ENCODE assay signal across 27 cellular contexts in genomic region chr22:27132400-27132799, GRCh38.
DNase-seq lines count a peak whose midpoint lies in the region; ATAC-seq, FAIRE-seq and TF ChIP-seq lines count a peak whose summit lies in the region.
"Had no signal": no experiment of that assay in that cellular context is flagged by ENCODE, and none has a peak within 500 bp of the region (broad histone marks: within the 10 kb centered on the region; RNA-seq: fewer than 3 reads in every experiment).

No MANE protein-coding gene starts in this region.

- DNase-seq in A549 (ENCODE audit: low read depth in 1 of 2, low spot score in 1 of 2) (no peak), CD14-positive monocyte (ENCODE audit: low spot score) (no peak), WERI-Rb-1 (no peak), chondrocyte (ENCODE audit: low spot score) (no peak), NCI-H526 treated with DMSO at 0.1 percent for 48 hours (lab: John Stamatoyannopoulos, UW) (no peak), nephron progenitor cell (no peak)
- no peak for DNase-seq in activated CD4-positive, alpha-beta memory T cell treated with anti-CD3 and anti-CD28 coated beads for 36 hours
- DNase-seq: AML-193; DMS153; DND-41; GM23248; H7; MG63; NCI-H1105 treated with DMSO at 0.1 percent for 48 hours; NCI-H2029; NCI-H446; NCI-H524 treated with DMSO at 0.1 percent for 48 hours; NCI-H82; NK-92 treated with Interleukin-12 subunit alpha and Interleukin-12 subunit beta, amount 100 ng/mL, for 24 hours; PC-3; SJCRH30 had no signal

- H3K9me3 ChIP-seq in A549 (peaks cover 10% of the 10 kb centered on the region; the same call in 1 of the 3 replicates), WERI-Rb-1 (ENCODE audit: severe bottlenecking) (peaks cover 4% of the 10 kb centered on the region)
- H3K9me3 ChIP-seq: SJCRH30 had no signal

- no peak for ATAC-seq in A549
- ATAC-seq: PC-3, Right ventricle myocardium inferior, SK-N-SH treated with all-trans-retinoic acid at 6 μM for 48 hours had no signal

- H3K4me1 Mint-ChIP-seq in CD14-positive monocyte (peaks cover 82% of the 10 kb centered on the region), chondrocyte (ENCODE audit: low read depth) (peaks cover 81% of the 10 kb centered on the region), nephron progenitor cell (peaks cover 20% of the 10 kb centered on the region)
- no peaks in the 10 kb centered on the region for H3K4me1 Mint-ChIP-seq in activated CD4-positive, alpha-beta memory T cell treated with anti-CD3 and anti-CD28 coated beads for 36 hours (ENCODE audit: low read depth)

- no peak for TF ChIP-seq EP300 in A549 (IDR thresholded peaks at IDR 0.05)

- H3K27ac ChIP-seq in A549 (peak overlapping the region; percentile 87 to 90), WERI-Rb-1 (no peak overlapping the region)
- H3K27ac ChIP-seq: C4-2B, HL-60, SJCRH30 had no signal

- H3K36me3 ChIP-seq in WERI-Rb-1 = no peaks in the 10 kb centered on the region
- H3K36me3 ChIP-seq: MG63, SJCRH30 had no signal

- no peak for TF ChIP-seq POLR2A in A549 (IDR thresholded peaks at IDR 0.05; ENCODE audit: low read length)

- TF ChIP-seq CTCF in A549 (IDR thresholded peaks at IDR 0.05) = no peak
- TF ChIP-seq CTCF in CD14-positive monocyte (IDR thresholded peaks at IDR 0.05) = no peak
- peak; percentile 16; the same call in 1 of the 2 replicates for TF ChIP-seq CTCF in WERI-Rb-1 (IDR thresholded peaks at IDR 0.05; ENCODE audit: low read depth, low read length)
- TF ChIP-seq CTCF in chondrocyte (IDR thresholded peaks at IDR 0.05) = no peak
- TF ChIP-seq CTCF in nephron progenitor cell (IDR thresholded peaks at IDR 0.05) = no peak

- H3K36me3 Mint-ChIP-seq in CD14-positive monocyte (peaks cover 6 to 8% of the 10 kb centered on the region in 2 donors), chondrocyte (ENCODE audit: low read depth) (no peaks in the 10 kb centered on the region), nephron progenitor cell (ENCODE audit: low read depth) (no peaks in the 10 kb centered on the region)
- no peaks in the 10 kb centered on the region for H3K36me3 Mint-ChIP-seq in activated CD4-positive, alpha-beta memory T cell treated with anti-CD3 and anti-CD28 coated beads for 36 hours

- H3K4me2 ChIP-seq in A549 = no peak overlapping the region

- TF ChIP-seq RAD21 in A549 (conservative IDR thresholded peaks at IDR 0.05 in 1 of 2, IDR thresholded peaks at IDR 0.05 in 1 of 2) = no peak

- WGBS in A549 (ENCODE audit: missing lambda C conversion rate) = 81% methylated on average over 3 of the region's 3 CpGs

- peak overlapping the region in 1 of 2 donors; percentile 81 for H3K4me3 Mint-ChIP-seq in CD14-positive monocyte
- no peak overlapping the region for H3K4me3 Mint-ChIP-seq in chondrocyte (ENCODE audit: unreplicated experiment)
- no peak overlapping the region for H3K4me3 Mint-ChIP-seq in activated CD4-positive, alpha-beta memory T cell treated with anti-CD3 and anti-CD28 coated beads for 36 hours
- H3K4me3 Mint-ChIP-seq in nephron progenitor cell = no peak overlapping the region

- peaks cover 6 to 10% (median 8%) of the 10 kb centered on the region in 7 donors for H3K9me3 Mint-ChIP-seq in CD14-positive monocyte
- H3K9me3 Mint-ChIP-seq in chondrocyte (ENCODE audit: low read depth) = peaks cover 7% of the 10 kb centered on the region
- no peaks in the 10 kb centered on the region for H3K9me3 Mint-ChIP-seq in activated CD4-positive, alpha-beta memory T cell treated with anti-CD3 and anti-CD28 coated beads for 36 hours
- peaks cover 11% of the 10 kb centered on the region for H3K9me3 Mint-ChIP-seq in nephron progenitor cell

- intact Hi-C loops in CD14-positive monocyte (cut with micrococcal nuclease) = no loop called here
- intact Hi-C loops in activated CD4-positive, alpha-beta memory T cell treated with anti-CD3 and anti-CD28 coated beads for 36 hours (cut with micrococcal nuclease) = no loop called here

- H3K27me3 Mint-ChIP-seq in CD14-positive monocyte (ENCODE audit: low read depth in 3 of 3) (peaks cover 0 to 1% (median 0%) of the 10 kb centered on the region in 3 donors), chondrocyte (ENCODE audit: low read depth) (no peaks in the 10 kb centered on the region), nephron progenitor cell (ENCODE audit: low read depth, poor library complexity) (peaks cover 39% of the 10 kb centered on the region)
- H3K27me3 Mint-ChIP-seq in activated CD4-positive, alpha-beta memory T cell treated with anti-CD3 and anti-CD28 coated beads for 36 hours = peaks cover 9% of the 10 kb centered on the region

- H3K27me3 ChIP-seq in WERI-Rb-1 (ENCODE audit: insufficient read depth, low read depth, severe bottlenecking) = no peaks in the 10 kb centered on the region
- H3K27me3 ChIP-seq: MG63, SJCRH30 had no signal

- H3K4me3 ChIP-seq in A549 (no peak overlapping the region), WERI-Rb-1 (ENCODE audit: low read depth, low read length) (no peak overlapping the region)
- H3K4me3 ChIP-seq: GM23248, MG63, SJCRH30 had no signal

- POLR2A ChIA-PET in A549 (lab: Yijun Ruan, JAX) = no interaction called here
- POLR2A ChIA-PET in activated CD4-positive, alpha-beta memory T cell treated with anti-CD3 and anti-CD28 coated beads for 36 hours (lab: Charles Lee) = no interaction called here

- CTCF ChIA-PET in A549 (lab: Yijun Ruan, JAX) = interaction anchor here (0.7 kb wide), 1 partner anchor 8 kb away, joined by 3 read pairs; no protein-coding TSS in a partner anchor
- CTCF ChIA-PET in activated CD4-positive, alpha-beta memory T cell treated with anti-CD3 and anti-CD28 coated beads for 36 hours (lab: Charles Lee) = no interaction called here

- peaks cover 75% of the 10 kb centered on the region for H3K4me1 ChIP-seq in A549

- no peak for FAIRE-seq in A549 (lab: Jason Lieb, UNC)
- FAIRE-seq: A204.1, GM12892 had no signal

- H3K27ac Mint-ChIP-seq in CD14-positive monocyte = peak overlapping the region; percentile 95 to 100 (median 99)
- peak overlapping the region; percentile 27 for H3K27ac Mint-ChIP-seq in chondrocyte (ENCODE audit: unreplicated experiment)
- H3K27ac Mint-ChIP-seq in activated CD4-positive, alpha-beta memory T cell treated with anti-CD3 and anti-CD28 coated beads for 36 hours = no peak overlapping the region
- no peak overlapping the region for H3K27ac Mint-ChIP-seq in nephron progenitor cell

TF ChIP-seq in A549, 52 proteins besides CTCF, POLR2A, EP300 and RAD21:
- TF ChIP-seq CBX8 (IDR thresholded peaks at IDR 0.05) (no peak), BCL3 (IDR thresholded peaks at IDR 0.05) (no peak), TP53 (CRISPR knock-in tag; IDR thresholded peaks at IDR 0.05) (no peak), TFCP2L1 (CRISPR knock-in tag; IDR thresholded peaks at IDR 0.05) (no peak), KDM5A (IDR thresholded peaks at IDR 0.05) (no peak), KDM1A (IDR thresholded peaks at IDR 0.05; ENCODE audit: low read depth) (no peak), HOXA7 (CRISPR knock-in tag; IDR thresholded peaks at IDR 0.05) (no peak), MAFK (IDR thresholded peaks at IDR 0.05; ENCODE audit: partially characterized antibody) (no peak)

Comparison
In these comparisons a context has a peak if more than half of its experiments do, and no peak if none do; other contexts are left out.
1. H3K27ac Mint-ChIP-seq: peak in CD14-positive monocyte (7 of 7) and chondrocyte (single experiment); none in activated CD4-positive, alpha-beta memory T cell treated with anti-CD3 and anti-CD28 coated beads for 36 hours (single experiment) and nephron progenitor cell (single experiment).